Comparison of ENCODE assay signal across 18 cellular contexts in the genomic region with DNA sequence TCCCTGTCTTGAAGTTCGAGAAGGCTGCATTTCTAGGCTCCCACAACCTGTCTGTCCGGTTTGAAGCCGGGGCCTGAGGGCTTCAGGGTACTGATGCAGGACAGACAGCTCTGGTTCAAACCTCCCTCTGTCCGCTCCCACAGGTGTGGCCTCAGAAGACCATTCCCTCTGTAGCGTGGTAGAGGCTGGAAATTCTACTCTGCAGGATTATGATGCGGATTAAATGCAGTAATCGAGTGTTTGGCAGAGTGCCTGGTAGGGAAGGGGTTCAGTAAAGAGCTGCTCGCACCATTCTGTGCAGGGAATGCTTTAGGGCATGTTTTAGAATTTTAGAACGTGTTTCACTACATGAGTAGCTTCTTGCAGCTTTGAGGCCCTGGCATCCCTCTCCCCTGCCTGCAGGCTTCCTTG. TPM values are rescaled to one million over a fixed set of nuclear protein-coding genes. Genes with fewer than 3 reads are reported as not detected.
A peak's percentile ranks its signal among the peaks of the same experiment; 100 is the strongest.
DNase-seq lines count a peak whose midpoint lies in the region; ATAC-seq, FAIRE-seq and TF ChIP-seq lines count a peak whose summit lies in the region.
"Had no signal": no experiment of that assay in that cellular context is flagged by ENCODE, and none has a peak within 500 bp of the region (broad histone marks: within the 10 kb centered on the region; RNA-seq: fewer than 3 reads in every experiment).

No MANE protein-coding gene starts in this region.

- no peak overlapping the region for H3K9ac ChIP-seq in trophoblast cell (ENCODE audit: low read length)

- no peaks in the 10 kb centered on the region for H3K79me1 ChIP-seq in trophoblast cell (ENCODE audit: low read length)

- peaks cover 27 to 31% of the 10 kb centered on the region in 2 experiments for H3K4me1 ChIP-seq in trophoblast cell (ENCODE audit: control insufficient read depth in 1 of 2, insufficient read depth in 2 of 2, low read length in 2 of 2)

- H4K12ac ChIP-seq in trophoblast cell (ENCODE audit: low read depth, low read length), result no peak overlapping the region

- H3K4me2 ChIP-seq in trophoblast cell (ENCODE audit: low read length), result peak overlapping the region; percentile 17

- no peak overlapping the region for H2BK12ac ChIP-seq in trophoblast cell (ENCODE audit: low read length)

- peak; percentile 91 for DNase-seq in ELF-1 (ENCODE audit: low read depth, low spot score)
- peak; percentile 44 for DNase-seq in NCI-H524 treated with DMSO at 0.1 percent for 48 hours (lab: John Stamatoyannopoulos, UW)
- peak; percentile 55 for DNase-seq in bronchial epithelial cell (ENCODE audit: low read depth)
- peak; percentile 94 to 96 for DNase-seq in trophoblast cell
- no peak for DNase-seq in HK-2 (ENCODE audit: unreplicated experiment)
- no peak for DNase-seq in iPS-NIHi7 (ENCODE audit: extremely low spot score)
- no peak for DNase-seq in Kasumi-1 (lab: John Stamatoyannopoulos, UW)
- DNase-seq: C1 segment of cervical spinal cord, EL, KBM-7, natural killer cell, NCI-H1105 treated with DMSO at 0.1 percent for 48 hours, NCI-H226, SW 1271 had no signal

- H3K36me3 ChIP-seq in bronchial epithelial cell (ENCODE audit: control insufficient read depth, insufficient read depth, low read length), result peaks cover 1% of the 10 kb centered on the region
- no peaks in the 10 kb centered on the region for H3K36me3 ChIP-seq in trophoblast cell (ENCODE audit: control insufficient read depth in 1 of 2, insufficient read depth in 2 of 2, low read length in 2 of 2)

- H3K27ac ChIP-seq in trophoblast cell (ENCODE audit: low read depth, low read length), result no peak overlapping the region
- H3K27ac ChIP-seq: tibial nerve had no signal

- no peak overlapping the region for H4K91ac ChIP-seq in trophoblast cell (ENCODE audit: low read depth, low read length)

- no peak overlapping the region for H3K4ac ChIP-seq in trophoblast cell (ENCODE audit: low read depth, low read length)

- no peak for ATAC-seq in GM18861 (IDR thresholded peaks at IDR 0.05; ENCODE audit: unreplicated experiment)
- ATAC-seq: natural killer cell; stimulated activated memory B cell treated with anti-CD40 and anti-IgM and Interleukin-4, amounts not matched to agents 10 μg/mL and 1 μg/mL and 100 μg/mL, for 72 hours had no signal

- H3K23ac ChIP-seq in trophoblast cell (ENCODE audit: low read length), result no peak overlapping the region

- no peak for TF ChIP-seq CTCF in bronchial epithelial cell (IDR thresholded peaks at IDR 0.05; ENCODE audit: insufficient read depth, low read length, severe bottlenecking)

- H3K18ac ChIP-seq in trophoblast cell (ENCODE audit: low read length), result no peak overlapping the region

- H3K4me3 ChIP-seq in bronchial epithelial cell (ENCODE audit: low read depth, low read length) (no peak overlapping the region), trophoblast cell (ENCODE audit: low read depth, low read length) (no peak overlapping the region)
- H3K4me3 ChIP-seq: tibial nerve had no signal

- no peak overlapping the region for H2BK120ac ChIP-seq in trophoblast cell (ENCODE audit: insufficient read depth, low read length, poor library complexity)

- H2BK5ac ChIP-seq in trophoblast cell (ENCODE audit: low read depth, low read length, poor library complexity), result no peak overlapping the region

- no peak for FAIRE-seq in bronchial epithelial cell (lab: Jason Lieb, UNC)
- FAIRE-seq: frontal cortex had no signal

- H2AK5ac ChIP-seq in trophoblast cell (ENCODE audit: low read length), result no peak overlapping the region

- H2AFZ ChIP-seq in trophoblast cell (ENCODE audit: insufficient read depth, low read length, poor library complexity), result no peak overlapping the region

- no peak overlapping the region for H3K14ac ChIP-seq in trophoblast cell (ENCODE audit: low read length)

- H3K79me2 ChIP-seq in trophoblast cell (ENCODE audit: control insufficient read depth, insufficient read depth, low read length, poor library complexity), result peaks cover 8% of the 10 kb centered on the region

- H3K9me3 ChIP-seq in trophoblast cell (ENCODE audit: insufficient read depth, low read depth, low read length), result no peaks in the 10 kb centered on the region
- H3K9me3 ChIP-seq: tibial nerve had no signal

- no CpG with 5 or more reads among the region's 9 CpGs for WGBS in trophoblast cell (ENCODE audit: extremely low coverage, insufficient coverage, insufficient read length)

- no peak overlapping the region for H4K8ac ChIP-seq in trophoblast cell (ENCODE audit: low read depth, low read length)

- H3K27me3 ChIP-seq in bronchial epithelial cell (ENCODE audit: control insufficient read depth, insufficient read depth, low read length) (no peaks in the 10 kb centered on the region), trophoblast cell (ENCODE audit: insufficient read depth, low read length) (no peaks in the 10 kb centered on the region)
- H3K27me3 ChIP-seq: tibial nerve had no signal

RNA-seq across cellular contexts. Expression of a gene that starts 30.5 kb away (rescaled TPM):
- 19.2 and 19.5 TPM in 2 replicates for total RNA-seq in bronchial epithelial cell
- 12.8 and 12.9 TPM in 2 replicates for polyA plus RNA-seq in trophoblast cell (2013)

RNA-seq across cellular contexts. Expression of a gene that starts 37.3 kb away (rescaled TPM):
- 0.53 and 1.0 TPM in 2 replicates for total RNA-seq in bronchial epithelial cell
- polyA plus RNA-seq in trophoblast cell (2013), result 0.10 TPM in 2 replicates

RNA-seq across cellular contexts. Expression of a gene that starts 44.4 kb away (rescaled TPM):
- 21.3 and 23.2 TPM in 2 replicates for total RNA-seq in bronchial epithelial cell
- polyA plus RNA-seq in trophoblast cell (2013), result 18.4 and 19.0 TPM in 2 replicates

RNA-seq across cellular contexts. Expression of a gene that starts 47.2 kb away (rescaled TPM):
- under 0.01 and 0.51 TPM in 2 replicates for total RNA-seq in bronchial epithelial cell
- 0.62 and 0.67 TPM in 2 replicates for polyA plus RNA-seq in trophoblast cell (2013)

RNA-seq across cellular contexts. Expression of a gene that starts 54.6 kb away (rescaled TPM):
- 11.4 and 24.5 TPM in 2 replicates for total RNA-seq in bronchial epithelial cell
- polyA plus RNA-seq in trophoblast cell (2013), result 23.3 and 24.2 TPM in 2 replicates

Comparison
In these comparisons a context has a peak if more than half of its experiments do, and no peak if none do; other contexts are left out.
1. DNase-seq: peak in ELF-1 (single experiment), NCI-H524 treated with DMSO at 0.1 percent for 48 hours (single experiment), bronchial epithelial cell (single experiment) and trophoblast cell (2 of 2); none in HK-2 (single experiment), iPS-NIHi7 (single experiment) and Kasumi-1 (0 of 2).